In the genomic region with DNA sequence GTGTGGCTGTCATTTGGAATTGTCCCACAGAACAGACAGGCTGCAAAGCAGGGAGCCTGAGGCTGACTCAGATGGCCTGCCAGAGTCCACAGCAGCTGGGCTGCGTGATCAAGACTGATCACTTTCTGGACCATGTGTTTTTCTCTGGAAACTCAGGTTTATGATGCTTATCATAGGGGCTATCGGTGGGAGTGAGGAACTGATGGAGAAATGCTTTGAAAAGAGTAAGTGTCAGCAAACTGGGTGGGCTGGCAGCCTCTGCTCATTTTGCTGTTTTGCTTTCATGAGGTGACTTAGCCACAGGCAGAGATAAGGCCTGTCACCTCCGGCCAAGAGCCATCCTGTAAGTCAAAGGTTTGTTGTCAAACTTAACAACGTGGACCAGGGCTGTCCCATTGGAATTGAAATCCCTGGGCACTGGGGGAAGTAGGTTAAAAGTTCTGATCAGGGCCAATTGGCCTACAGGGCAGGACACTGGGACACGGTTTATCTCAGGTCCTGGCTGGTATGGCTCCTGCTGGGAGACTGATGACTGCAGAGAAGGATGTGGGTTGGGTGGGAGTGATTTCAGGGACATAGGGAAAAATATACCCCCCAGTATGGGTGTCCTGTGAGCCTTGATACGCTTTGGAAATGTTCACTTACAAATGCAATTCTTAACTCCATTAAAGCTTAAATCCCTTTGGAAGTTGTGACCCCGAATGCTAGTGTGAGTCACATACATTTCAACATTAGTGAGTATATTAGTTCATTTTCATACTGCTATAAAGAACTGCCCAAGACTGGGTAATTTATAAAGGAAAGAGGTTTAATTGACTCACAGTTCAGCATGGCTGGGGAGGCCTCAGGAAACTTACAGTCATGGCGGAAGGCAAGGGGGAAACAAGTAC, we compare ENCODE assay signal across 3 cellular contexts.
A peak's percentile ranks its signal among the peaks of the same experiment; 100 is the strongest.
TF ChIP-seq lines count a peak whose summit lies in the region.

No MANE protein-coding gene starts in this region.

TF ChIP-seq in SK-N-SH, 30 proteins besides CTCF, POLR2A, EP300 and RAD21:
- TF ChIP-seq, protein P1, sequence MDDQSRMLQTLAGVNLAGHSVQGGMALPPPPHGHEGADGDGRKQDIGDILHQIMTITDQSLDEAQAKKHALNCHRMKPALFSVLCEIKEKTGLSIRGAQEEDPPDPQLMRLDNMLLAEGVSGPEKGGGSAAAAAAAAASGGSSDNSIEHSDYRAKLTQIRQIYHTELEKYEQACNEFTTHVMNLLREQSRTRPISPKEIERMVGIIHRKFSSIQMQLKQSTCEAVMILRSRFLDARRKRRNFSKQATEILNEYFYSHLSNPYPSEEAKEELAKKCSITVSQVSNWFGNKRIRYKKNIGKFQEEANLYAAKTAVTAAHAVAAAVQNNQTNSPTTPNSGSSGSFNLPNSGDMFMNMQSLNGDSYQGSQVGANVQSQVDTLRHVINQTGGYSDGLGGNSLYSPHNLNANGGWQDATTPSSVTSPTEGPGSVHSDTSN (IDR thresholded peaks at IDR 0.05) = no peak
- TF ChIP-seq GATA2 (CRISPR knock-in tag; IDR thresholded peaks at IDR 0.05) (peak; percentile 47; the same call in 1 of the 2 replicates), TEAD4 (IDR thresholded peaks at IDR 0.05; ENCODE audit: borderline replicate concordance, insufficient read depth) (no peak), RCOR1 (IDR thresholded peaks at IDR 0.05; ENCODE audit: low read length) (peak; percentile 43; the same call in 1 of the 2 replicates), GABPA (IDR thresholded peaks at IDR 0.05; ENCODE audit: low read depth) (no peak), USF1 (IDR thresholded peaks at IDR 0.05; ENCODE audit: borderline replicate concordance, low read depth) (no peak)

TF ChIP-seq in SK-N-SH treated with all-trans-retinoic acid at 6 μM for 48 hours, 23 proteins besides CTCF, POLR2A, EP300 and RAD21:
- TF ChIP-seq, protein P2, sequence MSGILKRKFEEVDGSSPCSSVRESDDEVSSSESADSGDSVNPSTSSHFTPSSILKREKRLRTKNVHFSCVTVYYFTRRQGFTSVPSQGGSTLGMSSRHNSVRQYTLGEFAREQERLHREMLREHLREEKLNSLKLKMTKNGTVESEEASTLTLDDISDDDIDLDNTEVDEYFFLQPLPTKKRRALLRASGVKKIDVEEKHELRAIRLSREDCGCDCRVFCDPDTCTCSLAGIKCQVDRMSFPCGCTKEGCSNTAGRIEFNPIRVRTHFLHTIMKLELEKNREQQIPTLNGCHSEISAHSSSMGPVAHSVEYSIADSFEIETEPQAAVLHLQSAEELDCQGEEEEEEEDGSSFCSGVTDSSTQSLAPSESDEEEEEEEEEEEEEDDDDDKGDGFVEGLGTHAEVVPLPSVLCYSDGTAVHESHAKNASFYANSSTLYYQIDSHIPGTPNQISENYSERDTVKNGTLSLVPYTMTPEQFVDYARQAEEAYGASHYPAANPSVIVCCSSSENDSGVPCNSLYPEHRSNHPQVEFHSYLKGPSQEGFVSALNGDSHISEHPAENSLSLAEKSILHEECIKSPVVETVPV (CRISPR knock-in tag; IDR thresholded peaks at IDR 0.05) = no peak
- TF ChIP-seq PATZ1 (CRISPR knock-in tag; IDR thresholded peaks at IDR 0.05; ENCODE audit: borderline replicate concordance) (no peak), ISL1 (CRISPR knock-in tag; IDR thresholded peaks at IDR 0.05) (no peak), CREB5 (CRISPR knock-in tag; IDR thresholded peaks at IDR 0.05; ENCODE audit: low read depth) (no peak), ESRRG (CRISPR knock-in tag; IDR thresholded peaks at IDR 0.05) (no peak), GLIS3 (CRISPR knock-in tag; IDR thresholded peaks at IDR 0.05) (no peak), TCF4 (CRISPR knock-in tag; IDR thresholded peaks at IDR 0.05; ENCODE audit: borderline replicate concordance) (no peak), POU6F1 (CRISPR knock-in tag; IDR thresholded peaks at IDR 0.05; ENCODE audit: borderline replicate concordance, low read depth) (no peak), OSR1 (CRISPR knock-in tag; IDR thresholded peaks at IDR 0.05) (no peak), ZC3H10 (CRISPR knock-in tag; IDR thresholded peaks at IDR 0.05) (no peak), SNAI2 (CRISPR knock-in tag; IDR thresholded peaks at IDR 0.05) (no peak), ZNF70 (CRISPR knock-in tag; IDR thresholded peaks at IDR 0.05) (no peak), RARB (CRISPR knock-in tag; IDR thresholded peaks at IDR 0.05) (no peak), ZFP3 (CRISPR knock-in tag; IDR thresholded peaks at IDR 0.05) (no peak), TOX (CRISPR knock-in tag; IDR thresholded peaks at IDR 0.05; ENCODE audit: borderline replicate concordance) (no peak), BACH2 (CRISPR knock-in tag; IDR thresholded peaks at IDR 0.05; ENCODE audit: borderline replicate concordance) (no peak), PPARA (CRISPR knock-in tag; IDR thresholded peaks at IDR 0.05; ENCODE audit: borderline replicate concordance) (no peak), ZFP30 (CRISPR knock-in tag; IDR thresholded peaks at IDR 0.05) (no peak), ARNTL (CRISPR knock-in tag; IDR thresholded peaks at IDR 0.05; ENCODE audit: borderline replicate concordance, low read depth) (no peak)

TF ChIP-seq in liver, 16 proteins besides CTCF, POLR2A, EP300 and RAD21 (continued from another document):
- TF ChIP-seq, protein P3, sequence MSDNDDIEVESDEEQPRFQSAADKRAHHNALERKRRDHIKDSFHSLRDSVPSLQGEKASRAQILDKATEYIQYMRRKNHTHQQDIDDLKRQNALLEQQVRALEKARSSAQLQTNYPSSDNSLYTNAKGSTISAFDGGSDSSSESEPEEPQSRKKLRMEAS (IDR thresholded peaks at IDR 0.05) = peak; percentile 91
- TF ChIP-seq JUND (IDR thresholded peaks at IDR 0.05) (peak; percentile 63 to 94), HNF4G (IDR thresholded peaks at IDR 0.05) (peak; percentile 90), RXRA (IDR thresholded peaks at IDR 0.05) (peak; percentile 99 to 100), EGR1 (IDR thresholded peaks at IDR 0.05; ENCODE audit: low read depth in 2 of 2) (peak; percentile 53 to 54), HNF4A (conservative IDR thresholded peaks at IDR 0.05) (peak; percentile 97 to 99), FOXA1 (IDR thresholded peaks at IDR 0.05) (peak; percentile 55), SP1 (IDR thresholded peaks at IDR 0.05) (peak; percentile 99), FOXA2 (IDR thresholded peaks at IDR 0.05) (peak; percentile 81), REST (IDR thresholded peaks at IDR 0.05) (no peak), YY1 (IDR thresholded peaks at IDR 0.05) (peak; percentile 74), GABPA (IDR thresholded peaks at IDR 0.05 in 1 of 2, conservative IDR thresholded peaks at IDR 0.05 in 1 of 2) (no peak)
TF ChIP-seq in liver: peak in this region for 13.
